Comparison of ENCODE assay signal across 12 cellular contexts in the genomic region with DNA sequence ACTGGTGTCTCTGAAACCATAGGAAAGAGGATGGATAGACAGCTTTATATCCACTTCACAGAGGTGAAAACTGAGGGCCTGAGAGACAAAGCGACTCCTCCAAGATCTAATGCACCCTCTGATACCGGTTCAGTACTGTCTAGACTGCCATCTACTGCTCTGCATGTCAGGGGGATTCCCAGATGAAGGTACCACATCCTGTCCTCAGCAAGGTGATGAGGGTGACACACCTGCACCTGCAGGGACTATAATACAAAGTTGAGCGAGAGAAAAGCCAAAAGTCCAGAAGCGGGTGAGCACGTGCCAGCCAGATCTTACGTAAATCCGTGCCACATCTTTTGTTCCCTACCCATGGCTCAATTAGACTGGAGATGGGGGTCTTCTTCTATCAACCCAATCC. TPM values are rescaled to one million over a fixed set of nuclear protein-coding genes. Genes with fewer than 3 reads are reported as not detected.
DNase-seq lines count a peak whose midpoint lies in the region; ATAC-seq, FAIRE-seq and TF ChIP-seq lines count a peak whose summit lies in the region.
"Had no signal": no experiment of that assay in that cellular context is flagged by ENCODE, and none has a peak within 500 bp of the region (broad histone marks: within the 10 kb centered on the region; RNA-seq: fewer than 3 reads in every experiment).

No MANE protein-coding gene starts in this region.

- no peaks in the 10 kb centered on the region for H3K36me3 Mint-ChIP-seq in CD4-positive, alpha-beta memory T cell
- H3K36me3 Mint-ChIP-seq: CD8-positive, alpha-beta memory T cell had no signal

- intact Hi-C loops in CD4-positive, alpha-beta memory T cell (cut with micrococcal nuclease): loop anchor here (2.0 kb wide), 1 partner anchor 31 kb away; no protein-coding TSS in a partner anchor

- no peak for TF ChIP-seq CTCF in D721Med (IDR thresholded peaks at IDR 0.05; ENCODE audit: insufficient read depth, missing control alignments)

- peak; percentile 76 for FAIRE-seq in GM19239 (lab: Jason Lieb, UNC)
- no peak for FAIRE-seq in D721Med (lab: Jason Lieb, UNC)

- H3K9me3 Mint-ChIP-seq in CD4-positive, alpha-beta memory T cell: no peaks in the 10 kb centered on the region
- H3K9me3 Mint-ChIP-seq: CD8-positive, alpha-beta memory T cell had no signal

- ATAC-seq in HG03460 (IDR thresholded peaks at IDR 0.05; ENCODE audit: unreplicated experiment): no peak
- ATAC-seq in HG02938 (IDR thresholded peaks at IDR 0.05; ENCODE audit: unreplicated experiment): no peak
- ATAC-seq: Panc1 had no signal

- peak; percentile 36 to 76 (median 42) for DNase-seq in CD4-positive, alpha-beta memory T cell
- DNase-seq in GM19239 (ENCODE audit: insufficient read length, low spot score): no peak
- peak in 3 of 5 donors; percentile 26 to 45 (median 36) for DNase-seq in T-helper 1 cell
- peak; percentile 10 for DNase-seq in effector CD4-positive, alpha-beta T cell
- no peak for DNase-seq in HEK293T (ENCODE audit: extremely low spot score)
- DNase-seq in D721Med (ENCODE audit: insufficient read length, low spot score): no peak
- DNase-seq: NCI-H1048 had no signal

- no peak overlapping the region for H3K4me3 Mint-ChIP-seq in CD4-positive, alpha-beta memory T cell

- H3K36me3 ChIP-seq in CD4-positive, alpha-beta memory T cell (ENCODE audit: insufficient read depth, low read length): no peaks in the 10 kb centered on the region
- H3K36me3 ChIP-seq: neutrophil had no signal

- no peak overlapping the region for H3K4me3 ChIP-seq in CD4-positive, alpha-beta memory T cell (ENCODE audit: low read length in 2 of 2)

- H3K4me1 ChIP-seq in CD4-positive, alpha-beta memory T cell (ENCODE audit: insufficient read depth, low read length): peaks cover 9% of the 10 kb centered on the region

- POLR2A ChIA-PET in CD4-positive, alpha-beta memory T cell (lab: Charles Lee; ENCODE audit: partially characterized antibody): no interaction called here
- POLR2A ChIA-PET in HEK293T (lab: Yijun Ruan, JAX): no interaction called here

- CTCF ChIA-PET in CD4-positive, alpha-beta memory T cell (lab: Charles Lee; ENCODE audit: partially characterized antibody): interaction anchor here (1.2 kb wide), 1 partner anchor 438 kb away, joined by 3 read pairs; no protein-coding TSS in a partner anchor
- CTCF ChIA-PET in HEK293T (lab: Yijun Ruan, JAX): no interaction called here

- peak overlapping the region in 4 of 7 donors; percentile 2 to 85 (median 44) for H3K27ac Mint-ChIP-seq in CD4-positive, alpha-beta memory T cell

- H3K4me1 Mint-ChIP-seq in CD4-positive, alpha-beta memory T cell: peaks cover 6 to 10% (median 7%) of the 10 kb centered on the region in 4 donors

- H3K9me3 ChIP-seq in CD4-positive, alpha-beta memory T cell (ENCODE audit: control insufficient read depth in 1 of 2, low read length in 2 of 2): no peaks in the 10 kb centered on the region
- H3K9me3 ChIP-seq: neutrophil had no signal

- no peak overlapping the region for H3K27ac ChIP-seq in CD4-positive, alpha-beta memory T cell (ENCODE audit: low read depth, low read length)
- H3K27ac ChIP-seq: neutrophil had no signal

- H3K27me3 ChIP-seq in CD4-positive, alpha-beta memory T cell (ENCODE audit: insufficient read depth, low read length): no peaks in the 10 kb centered on the region

- peaks cover 8 to 23% of the 10 kb centered on the region in 2 donors for H3K27me3 Mint-ChIP-seq in CD4-positive, alpha-beta memory T cell

TF ChIP-seq in HEK293T, 16 proteins besides CTCF, POLR2A, EP300 and RAD21:
- TF ChIP-seq, protein P1, sequence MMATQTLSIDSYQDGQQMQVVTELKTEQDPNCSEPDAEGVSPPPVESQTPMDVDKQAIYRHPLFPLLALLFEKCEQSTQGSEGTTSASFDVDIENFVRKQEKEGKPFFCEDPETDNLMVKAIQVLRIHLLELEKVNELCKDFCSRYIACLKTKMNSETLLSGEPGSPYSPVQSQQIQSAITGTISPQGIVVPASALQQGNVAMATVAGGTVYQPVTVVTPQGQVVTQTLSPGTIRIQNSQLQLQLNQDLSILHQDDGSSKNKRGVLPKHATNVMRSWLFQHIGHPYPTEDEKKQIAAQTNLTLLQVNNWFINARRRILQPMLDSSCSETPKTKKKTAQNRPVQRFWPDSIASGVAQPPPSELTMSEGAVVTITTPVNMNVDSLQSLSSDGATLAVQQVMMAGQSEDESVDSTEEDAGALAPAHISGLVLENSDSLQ (IDR thresholded peaks at IDR 0.05): no peak
- TF ChIP-seq SUZ12 (IDR thresholded peaks at IDR 0.05) (no peak), L3MBTL2 (conservative IDR thresholded peaks at IDR 0.05) (no peak), FOXK2 (IDR thresholded peaks at IDR 0.05) (no peak), BHLHE40 (IDR thresholded peaks at IDR 0.05; ENCODE audit: borderline replicate concordance) (no peak), FOXA1 (IDR thresholded peaks at IDR 0.05) (no peak), ZNF384 (IDR thresholded peaks at IDR 0.05) (no peak), FOXM1 (IDR thresholded peaks at IDR 0.05; ENCODE audit: borderline replicate concordance) (no peak), ELF4 (IDR thresholded peaks at IDR 0.05) (no peak), NFRKB (IDR thresholded peaks at IDR 0.05) (no peak), LEF1 (IDR thresholded peaks at IDR 0.05; ENCODE audit: borderline replicate concordance) (no peak), TARDBP (IDR thresholded peaks at IDR 0.05) (no peak), HDGF (IDR thresholded peaks at IDR 0.05; ENCODE audit: borderline replicate concordance) (no peak), ARNT (IDR thresholded peaks at IDR 0.05) (no peak), SP1 (IDR thresholded peaks at IDR 0.05) (no peak), CTBP1 (IDR thresholded peaks at IDR 0.05; ENCODE audit: borderline replicate concordance) (no peak)
TF ChIP-seq in HEK293T: peak in this region for 0.

RNA-seq across cellular contexts. Expression of gene HES1, which starts 32.5 kb away (rescaled TPM):
- not detected for total RNA-seq in CD4-positive, alpha-beta memory T cell
- polyA plus RNA-seq in CD4-positive, alpha-beta memory T cell: under 1 TPM; 0.11 to 0.50 TPM
- total RNA-seq: CD8-positive, alpha-beta memory T cell had no signal
- polyA plus RNA-seq: CD8-positive, alpha-beta memory T cell had no signal

Comparison
In these comparisons a context has a peak if more than half of its experiments do, and no peak if none do; other contexts are left out.
1. DNase-seq: peak in CD4-positive, alpha-beta memory T cell (5 of 5), T-helper 1 cell (3 of 5) and effector CD4-positive, alpha-beta T cell (single experiment); none in GM19239 (single experiment), HEK293T (single experiment) and D721Med (single experiment).